ENCODE assay signal across 9 cellular contexts in genomic region chr19:58555920-58556632, GRCh38. TPM values are rescaled to one million over a fixed set of nuclear protein-coding genes. Genes with fewer than 3 reads are reported as not detected.
A peak's percentile ranks its signal among the peaks of the same experiment; 100 is the strongest.
DNase-seq lines count a peak whose midpoint lies in the region; ATAC-seq and TF ChIP-seq lines count a peak whose summit lies in the region.
"Had no signal": no experiment of that assay in that cellular context is flagged by ENCODE, and none has a peak within 500 bp of the region (broad histone marks: within the 10 kb centered on the region; RNA-seq: fewer than 3 reads in every experiment).

No MANE protein-coding gene starts in this region.

- no peak overlapping the region for H3K4me3 ChIP-seq in Caco-2 (ENCODE audit: low read depth, low read length)
- H3K4me3 ChIP-seq in Panc1 (ENCODE audit: low read depth in 2 of 2, low read length in 2 of 2) = no peak overlapping the region; a peak in 1 of 4 replicates
- peak overlapping the region; percentile 99 for H3K4me3 ChIP-seq in endodermal cell (ENCODE audit: low read length)
- H3K4me3 ChIP-seq in psoas muscle = peak overlapping the region; percentile 84

- H3K27me3 Mint-ChIP-seq in Caco-2 (ENCODE audit: insufficient read depth, unreplicated experiment) (no peaks in the 10 kb centered on the region), endodermal cell (ENCODE audit: insufficient read depth) (no peaks in the 10 kb centered on the region)

- H3K27me3 ChIP-seq in Caco-2 (replicated peaks; ENCODE audit: control insufficient read depth, insufficient read depth, low read length) (no peaks in the 10 kb centered on the region), Panc1 (ENCODE audit: control insufficient read depth, insufficient read depth, low read length) (no peaks in the 10 kb centered on the region), endodermal cell (ENCODE audit: control insufficient read depth, insufficient read depth, low read length, poor library complexity, severe bottlenecking) (no peaks in the 10 kb centered on the region), psoas muscle (ENCODE audit: insufficient read depth in 3 of 3, low read length in 2 of 3) (no peaks in the 10 kb centered on the region)

- H3K4me3 Mint-ChIP-seq in Caco-2 (ENCODE audit: unreplicated experiment) = peak overlapping the region; percentile 99
- peak overlapping the region; percentile 96 for H3K4me3 Mint-ChIP-seq in endodermal cell

- DNase-seq in Caco-2 = no peak
- DNase-seq in Panc1 (ENCODE audit: low read depth, low spot score) = no peak
- no peak for DNase-seq in endodermal cell
- DNase-seq in psoas muscle = no peak
- DNase-seq in retina = no peak
- DNase-seq in NCI-H1694 treated with DMSO at 0.1 percent for 48 hours (lab: John Stamatoyannopoulos, UW) = no peak
- DNase-seq in G401 (ENCODE audit: low spot score) = no peak
- DNase-seq: NCI-H2227 treated with DMSO at 0.1 percent for 48 hours had no signal

- no peaks in the 10 kb centered on the region for H3K9me3 Mint-ChIP-seq in Caco-2 (ENCODE audit: unreplicated experiment)
- no peaks in the 10 kb centered on the region for H3K9me3 Mint-ChIP-seq in endodermal cell

- TF ChIP-seq CTCF in Caco-2 (IDR thresholded peaks at IDR 0.05; ENCODE audit: insufficient read depth in 1 of 2, low read depth in 1 of 2, low read length in 1 of 2, severe bottlenecking in 1 of 2, unreplicated experiment in 1 of 2) (no peak), Panc1 (IDR thresholded peaks at IDR 0.05) (no peak), endodermal cell (conservative IDR thresholded peaks at IDR 0.05) (no peak), psoas muscle (IDR thresholded peaks at IDR 0.05) (no peak)

- H3K27ac ChIP-seq in Panc1 (ENCODE audit: low read length) = peak overlapping the region; percentile 84
- H3K27ac ChIP-seq in endodermal cell (ENCODE audit: low read depth, low read length) = no peak overlapping the region
- H3K27ac ChIP-seq in psoas muscle = peak overlapping the region; percentile 97

- BruUV-seq in Caco-2 (replicated peaks; lab: Mats Ljungman, UMichigan) (TSS peak; percentile 7), Panc1 (replicated peaks; lab: Mats Ljungman, UMichigan) (no TSS peak)

- H3K4me1 ChIP-seq in Caco-2 (peaks cover 14% of the 10 kb centered on the region; the same call in 1 of the 2 replicates), Panc1 (ENCODE audit: control insufficient read depth, insufficient read depth, low read length) (peaks cover 42% of the 10 kb centered on the region), endodermal cell (ENCODE audit: control insufficient read depth, insufficient read depth, low read length) (no peaks in the 10 kb centered on the region), psoas muscle (peaks cover 43% of the 10 kb centered on the region)

- 95% methylated on average over 16 of the region's 16 CpGs; no CpG with 5 or more reads in 1 of the 2 experiments for WGBS in endodermal cell (ENCODE audit: insufficient coverage in 1 of 2, insufficient read length in 1 of 2), 2 experiments
- 78 to 83% (median 80%) methylated on average over 12 to 16 of the region's 16 CpGs for WGBS in psoas muscle, 3 donors

- peak overlapping the region; percentile 98 for H3K27ac Mint-ChIP-seq in Caco-2 (ENCODE audit: unreplicated experiment)
- H3K27ac Mint-ChIP-seq in endodermal cell = peak overlapping the region; percentile 91

- H3K36me3 Mint-ChIP-seq in Caco-2 (ENCODE audit: insufficient read depth, unreplicated experiment) (peaks cover 97% of the 10 kb centered on the region), endodermal cell (ENCODE audit: low read depth) (peaks cover 35% of the 10 kb centered on the region)

- peaks cover 3% of the 10 kb centered on the region for H3K36me3 ChIP-seq in Caco-2 (ENCODE audit: control insufficient read depth, insufficient read depth, low read length)
- peaks cover 3% of the 10 kb centered on the region; the same call in 1 of the 2 replicates for H3K36me3 ChIP-seq in Panc1 (ENCODE audit: control insufficient read depth, insufficient read depth, low read length)
- peaks cover 43% of the 10 kb centered on the region for H3K36me3 ChIP-seq in endodermal cell (ENCODE audit: control insufficient read depth, insufficient read depth, low read length)
- H3K36me3 ChIP-seq in psoas muscle (ENCODE audit: insufficient read depth in 1 of 2, low read depth in 1 of 2) = peaks cover 0 to 43% of the 10 kb centered on the region in 2 donors

- H3K4me1 Mint-ChIP-seq in Caco-2 (ENCODE audit: low read depth, unreplicated experiment) = peaks cover 33% of the 10 kb centered on the region
- peaks cover 27% of the 10 kb centered on the region for H3K4me1 Mint-ChIP-seq in endodermal cell

- POLR2A ChIA-PET in Caco-2 (lab: Charles Lee) (interaction anchor here (3.5 kb wide), 1 partner anchor 12 kb away, joined by 40 read pairs; the partner anchor contains the start of gene TRIM28), Panc1 (lab: Charles Lee) (no interaction called here)

- CTCF ChIA-PET in Caco-2 (lab: Charles Lee) = no interaction called here
- CTCF ChIA-PET in Panc1 (lab: Charles Lee) = no interaction called here

- H3K9me3 ChIP-seq in Caco-2 (no peaks in the 10 kb centered on the region), Panc1 (ENCODE audit: control insufficient read depth, insufficient read depth, low read depth, low read length) (no peaks in the 10 kb centered on the region), endodermal cell (ENCODE audit: control insufficient read depth, low read length) (no peaks in the 10 kb centered on the region), psoas muscle (no peaks in the 10 kb centered on the region)

- intact Hi-C loops in Caco-2 (cut with micrococcal nuclease; ENCODE audit: unreplicated experiment) (loop anchor here (1.0 kb wide), 1 partner anchor 12 kb away; the partner anchor contains the start of gene TRIM28), Panc1 (cut with micrococcal nuclease; ENCODE audit: unreplicated experiment) (loop anchor here (1.0 kb wide), 1 partner anchor 37 kb away; the partner anchor contains the start of gene ZBTB45), psoas muscle (cut with DNase I) (no loop called here)

- in situ Hi-C loops in Panc1 (cut with HindIII; ENCODE audit: low pct_unique_long_range_greater_than_20kb, low sequenced_read_pairs) = no loop called here
- in situ Hi-C loops in G401 (cut with HindIII; ENCODE audit: low sequenced_read_pairs) = no loop called here

- ATAC-seq in Panc1 (no peak), psoas muscle (no peak), HG02763 (IDR thresholded peaks at IDR 0.05; ENCODE audit: unreplicated experiment) (no peak)

- H3K9ac ChIP-seq in endodermal cell (ENCODE audit: extremely low read depth, low read length, poor library complexity, severe bottlenecking) = no peak overlapping the region

RNA-seq across cellular contexts. Expression of gene CHMP2A, which starts 1.2 kb away (rescaled TPM):
- total RNA-seq in Caco-2 (2022) = 110 and 112 TPM in 2 replicates
- total RNA-seq in Panc1 (2021; ENCODE audit: unreplicated experiment) = 191 TPM
- polyA plus RNA-seq in Panc1 (2012; ENCODE audit: insufficient read length) = 381 TPM
- 100 to 1,000 TPM in 1 of 2 donors, 10 to 100 TPM in 1; 97.7 to 147 TPM for total RNA-seq in endodermal cell
- 99.3 TPM for polyA plus RNA-seq in endodermal cell (2013, experiment 1 of 2)
- 93.6 TPM for polyA plus RNA-seq in endodermal cell (2013, experiment 2 of 2)
- total RNA-seq in psoas muscle = 100 to 1,000 TPM in 2 of 4 donors, 10 to 100 TPM in 2; 96.5 to 126 (median 103) TPM
- polyA plus RNA-seq in psoas muscle = 100 to 1,000 TPM; 149 to 184 (median 157) TPM
- 71.9 and 97.7 TPM in 2 replicates for total RNA-seq in G401 (2014; rRNA removed; shearing (Covaris generic))

RNA-seq across cellular contexts. Expression of gene UBE2M, which starts 2.3 kb away (rescaled TPM):
- total RNA-seq in Caco-2 (2022) (133 and 139 TPM in 2 replicates), Panc1 (2021; ENCODE audit: unreplicated experiment) (189 TPM), endodermal cell (100 to 1,000 TPM in 1 of 2 donors, 10 to 100 TPM in 1; 90.8 to 116 TPM), psoas muscle (100 to 1,000 TPM in 3 of 4 donors, 10 to 100 TPM in 1; 95.4 to 146 (median 125) TPM)
- 306 TPM for polyA plus RNA-seq in Panc1 (2012; ENCODE audit: insufficient read length)
- 92.6 TPM for polyA plus RNA-seq in endodermal cell (2013, experiment 1 of 2)
- 101 TPM for polyA plus RNA-seq in endodermal cell (2013, experiment 2 of 2)
- 100 to 1,000 TPM in 2 of 3 donors, 10 to 100 TPM in 1; 86.8 to 146 (median 145) TPM for polyA plus RNA-seq in psoas muscle
- 187 and 192 TPM in 2 replicates for total RNA-seq in G401 (2014; rRNA removed; shearing (Covaris generic))

RNA-seq across cellular contexts. Expression of gene TRIM28, which starts 12.2 kb away (rescaled TPM):
- total RNA-seq in Caco-2 (2022) = 837 and 863 TPM in 2 replicates
- 767 TPM for total RNA-seq in Panc1 (2021; ENCODE audit: unreplicated experiment)
- 1,302 TPM for polyA plus RNA-seq in Panc1 (2012; ENCODE audit: insufficient read length)
- 100 to 1,000 TPM; 809 to 859 TPM for total RNA-seq in endodermal cell
- 758 TPM for polyA plus RNA-seq in endodermal cell (2013, experiment 1 of 2)
- 628 TPM for polyA plus RNA-seq in endodermal cell (2013, experiment 2 of 2)
- total RNA-seq in psoas muscle = 100 to 1,000 TPM; 165 to 212 (median 197) TPM
- 100 to 1,000 TPM; 141 to 154 (median 147) TPM for polyA plus RNA-seq in psoas muscle
- total RNA-seq in G401 (2014; rRNA removed; shearing (Covaris generic)) = 579 and 1,015 TPM in 2 replicates

RNA-seq across cellular contexts. Expression of gene MZF1, which starts 17.1 kb away (rescaled TPM):
- 20.4 and 25.6 TPM in 2 replicates for total RNA-seq in Caco-2 (2022)
- total RNA-seq in Panc1 (2021; ENCODE audit: unreplicated experiment) = 25.9 TPM
- 26.0 TPM for polyA plus RNA-seq in Panc1 (2012; ENCODE audit: insufficient read length)
- 10 to 100 TPM; 24.3 to 33.1 TPM for total RNA-seq in endodermal cell
- polyA plus RNA-seq in endodermal cell (2013, experiment 1 of 2) = 26.1 TPM
- 22.6 TPM for polyA plus RNA-seq in endodermal cell (2013, experiment 2 of 2)
- 10 to 100 TPM in 2 of 4 donors, 1 to 10 TPM in 2; 8.2 to 13.0 (median 11.1) TPM for total RNA-seq in psoas muscle
- 10 to 100 TPM in 1 of 3 donors, 1 to 10 TPM in 2; 5.0 to 12.5 (median 8.2) TPM for polyA plus RNA-seq in psoas muscle
- 9.4 and 10.7 TPM in 2 replicates for total RNA-seq in G401 (2014; rRNA removed; shearing (Covaris generic))

RNA-seq across cellular contexts. Expression of gene ZBTB45, which starts 36.5 kb away (rescaled TPM):
- total RNA-seq in Caco-2 (2022) (14.6 and 14.8 TPM in 2 replicates), Panc1 (2021; ENCODE audit: unreplicated experiment) (24.7 TPM), endodermal cell (10 to 100 TPM; 19.0 to 19.4 TPM), psoas muscle (10 to 100 TPM in 1 of 4 donors, 1 to 10 TPM in 3; 7.7 to 13.0 (median 9.9) TPM)
- polyA plus RNA-seq in Panc1 (2012; ENCODE audit: insufficient read length) = 33.6 TPM
- 19.3 TPM for polyA plus RNA-seq in endodermal cell (2013, experiment 1 of 2)
- 18.3 TPM for polyA plus RNA-seq in endodermal cell (2013, experiment 2 of 2)
- polyA plus RNA-seq in psoas muscle = 10 to 100 TPM in 1 of 3 donors, 1 to 10 TPM in 2; 6.2 to 12.5 (median 8.5) TPM
- 6.1 and 6.6 TPM in 2 replicates for total RNA-seq in G401 (2014; rRNA removed; shearing (Covaris generic))

Comparison
In these comparisons a context has a peak if more than half of its experiments do, and no peak if none do; other contexts are left out.
1. H3K4me3 ChIP-seq: peak in endodermal cell (single experiment) and psoas muscle (single experiment); none in Caco-2 (single experiment) and Panc1 (0 of 2).
2. intact Hi-C loops: an anchor here in Caco-2 (1.0 kb wide) and Panc1 (1.0 kb wide); none called in psoas muscle.